18 cellular contexts compared by ENCODE assay signal in genomic region chr2:4404363-4404762, GRCh38.
DNase-seq lines count a peak whose midpoint lies in the region; ATAC-seq and TF ChIP-seq lines count a peak whose summit lies in the region.
"Had no signal": no experiment of that assay in that cellular context is flagged by ENCODE, and none has a peak within 500 bp of the region (broad histone marks: within the 10 kb centered on the region; RNA-seq: fewer than 3 reads in every experiment).

No MANE protein-coding gene starts in this region.

- peaks cover 14% of the 10 kb centered on the region for H3K4me1 ChIP-seq in cardiac muscle cell (ENCODE audit: low read depth)
- no peaks in the 10 kb centered on the region for H3K4me1 ChIP-seq in right atrium auricular region
- H3K4me1 ChIP-seq in left lung: no peaks in the 10 kb centered on the region
- no peaks in the 10 kb centered on the region for H3K4me1 ChIP-seq in spleen
- H3K4me1 ChIP-seq: BE2C had no signal

- no peak for TF ChIP-seq POLR2A in spleen (IDR thresholded peaks at IDR 0.05)

- WGBS in spleen, 5 donors: 52 to 79% (median 63%) methylated on average over 10 of the region's 10 CpGs

- no peak overlapping the region for H3K4me3 ChIP-seq in cardiac muscle cell
- no peak overlapping the region for H3K4me3 ChIP-seq in right atrium auricular region
- no peak overlapping the region for H3K4me3 ChIP-seq in left lung
- no peak overlapping the region for H3K4me3 ChIP-seq in spleen
- H3K4me3 ChIP-seq: GM23248 had no signal

- ATAC-seq in left lung (peak; percentile 71), HG03469 (IDR thresholded peaks at IDR 0.05; ENCODE audit: unreplicated experiment) (no peak)

- H3K27ac ChIP-seq in cardiac muscle cell (peak overlapping the region; percentile 8), right atrium auricular region (no peak overlapping the region), left lung (no peak overlapping the region), spleen (peak overlapping the region in 5 of 8 donors; percentile 6 to 68 (median 49))
- H3K27ac ChIP-seq: GM23248 had no signal

- DNase-seq in cardiac muscle cell (ENCODE audit: low read depth in 1 of 2, low spot score in 1 of 2): peak in 1 of 2 donors; percentile 80
- no peak for DNase-seq in right atrium auricular region (ENCODE audit: low spot score)
- DNase-seq in left lung: no peak
- DNase-seq in spleen: no peak
- DNase-seq in NCI-H2029 (lab: John Stamatoyannopoulos, UW): no peak
- DNase-seq: ACHN; BE2C; C1 segment of cervical spinal cord; CD4-positive, CD25-positive, alpha-beta regulatory T cell; CD8-positive, alpha-beta memory T cell; COR-L47; DMS 273 treated with DMSO at 0.1 percent for 48 hours; DMS79; GDM1; GM23248; HCEC 1CT; IMR-90 had no signal

- H3K9me3 ChIP-seq in cardiac muscle cell (ENCODE audit: low read depth) (no peaks in the 10 kb centered on the region), right atrium auricular region (no peaks in the 10 kb centered on the region), left lung (peaks cover 0 to 4% of the 10 kb centered on the region in 2 donors), spleen (peaks cover 0 to 26% (median 7%) of the 10 kb centered on the region in 8 donors)
- H3K9me3 ChIP-seq: BE2C had no signal

- H3K27me3 ChIP-seq in cardiac muscle cell (no peaks in the 10 kb centered on the region), right atrium auricular region (no peaks in the 10 kb centered on the region), left lung (no peaks in the 10 kb centered on the region), spleen (replicated peaks in 1 of 7) (no peaks in the 10 kb centered on the region)
- H3K27me3 ChIP-seq: BE2C had no signal

- TF ChIP-seq CTCF in cardiac muscle cell (IDR thresholded peaks at IDR 0.05; ENCODE audit: low read depth, low read length): no peak
- no peak for TF ChIP-seq CTCF in right atrium auricular region (IDR thresholded peaks at IDR 0.05)
- no peak for TF ChIP-seq CTCF in left lung (IDR thresholded peaks at IDR 0.05)
- no peak for TF ChIP-seq CTCF in spleen (IDR thresholded peaks at IDR 0.05 in 8 of 11, conservative IDR thresholded peaks at IDR 0.05 in 3 of 11)

- intact Hi-C loops in left lung (cut with DNase I): no loop called here
- intact Hi-C loops in spleen (cut with DNase I; ENCODE audit: low total_unique reads): no loop called here

- H3K36me3 ChIP-seq in cardiac muscle cell (no peaks in the 10 kb centered on the region), right atrium auricular region (no peaks in the 10 kb centered on the region), left lung (no peaks in the 10 kb centered on the region), spleen (no peaks in the 10 kb centered on the region)
- H3K36me3 ChIP-seq: BE2C had no signal

Comparison
In these comparisons a context has a peak if more than half of its experiments do, and no peak if none do; other contexts are left out.
1. H3K27ac ChIP-seq: peak in cardiac muscle cell (single experiment) and spleen (5 of 8); none in right atrium auricular region (0 of 2) and left lung (0 of 2).